8 cellular contexts compared by ENCODE assay signal in the genomic region with DNA sequence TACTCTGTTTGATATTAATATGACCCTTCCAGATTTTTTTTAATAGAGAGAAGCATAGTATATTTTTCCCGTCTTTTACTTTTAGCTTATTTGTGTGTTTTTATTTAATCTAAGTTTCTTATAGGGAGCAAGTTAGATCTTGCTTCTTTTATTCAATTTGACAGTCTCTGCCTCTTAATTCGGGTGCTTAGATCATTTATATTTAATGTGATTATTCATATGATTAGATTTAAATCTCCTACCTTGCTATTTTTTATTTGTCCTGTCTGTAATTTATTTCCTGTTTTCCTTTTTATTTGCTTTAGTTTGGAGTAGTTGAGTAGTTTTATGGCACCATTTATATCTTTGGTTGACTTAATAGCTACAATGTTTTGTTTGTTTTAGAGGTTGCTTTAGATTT.
"Had no signal": no experiment of that assay in that cellular context is flagged by ENCODE, and none has a peak within 500 bp of the region (broad histone marks: within the 10 kb centered on the region; RNA-seq: fewer than 3 reads in every experiment).

No MANE protein-coding gene starts in this region.

- ATAC-seq: GM12878 had no signal

- DNase-seq: GDM1, GF-D8 had no signal

- H3K4me3 ChIP-seq: GM12878 had no signal

- FAIRE-seq: G401.6, GM12878, GM12891, GM12892, GM18507, GM19239 had no signal
